In genomic region chr12:2795291-2796186, GRCh38 we compare ENCODE assay signal across 8 cellular contexts. TPM values are rescaled to one million over a fixed set of nuclear protein-coding genes. Genes with fewer than 3 reads are reported as not detected.
DNase-seq lines count a peak whose midpoint lies in the region; ATAC-seq, FAIRE-seq and TF ChIP-seq lines count a peak whose summit lies in the region.

No MANE protein-coding gene starts in this region.

- peaks cover 23% of the 10 kb centered on the region for H3K36me3 Mint-ChIP-seq in activated naive CD4-positive, alpha-beta T cell treated with anti-CD3 and anti-CD28 coated beads, Interleukin-2, amount 50 U/mL, for 24 hours

- no peak for TF ChIP-seq EP300 in ovary (IDR thresholded peaks at IDR 0.05)

- WGBS in ovary, 3 donors: 0 to 1% (median 1%) methylated on average over 39 to 110 of the region's 111 CpGs
- WGBS in thyroid gland, 2 donors: 0 to 1% methylated on average over 4 to 15 of the region's 111 CpGs

- no peaks in the 10 kb centered on the region for H3K27me3 Mint-ChIP-seq in activated naive CD4-positive, alpha-beta T cell treated with anti-CD3 and anti-CD28 coated beads, Interleukin-2, amount 50 U/mL, for 24 hours

- peak overlapping the region; percentile 85 for H3K4me3 ChIP-seq in ovary
- peak overlapping the region; percentile 13 to 74 (median 61) for H3K4me3 ChIP-seq in thyroid gland (replicated peaks in 1 of 3)

- no peak for FAIRE-seq in D721Med (lab: Jason Lieb, UNC)

- ATAC-seq in Right ventricle myocardium inferior: peak; percentile 90

- peak overlapping the region; percentile 95 for H3K4me3 Mint-ChIP-seq in activated naive CD4-positive, alpha-beta T cell treated with anti-CD3 and anti-CD28 coated beads, Interleukin-2, amount 50 U/mL, for 24 hours

- H3K27ac ChIP-seq in ovary: peak overlapping the region; percentile 84 to 93
- H3K27ac ChIP-seq in thyroid gland: peak overlapping the region; percentile 64 to 98 (median 92)

- intact Hi-C loops in Right ventricle myocardium inferior (cut with DNase I): loop anchor here (1.0 to 10.0 kb wide), 2 partner anchors 17 to 1001 kb away; partner anchors contain the start of gene ITFG2
- intact Hi-C loops in ovary (cut with DNase I): no loop called here
- intact Hi-C loops in thyroid gland (cut with DNase I): no loop called here

- DNase-seq in D721Med (ENCODE audit: insufficient read length, low spot score) (peak; percentile 87), GM20000 (ENCODE audit: low spot score) (peak; percentile 96), HT1080 (ENCODE audit: low read depth) (peak; percentile 36), Right ventricle myocardium inferior (ENCODE audit: missing footprints) (peak; percentile 91), ovary (peak; percentile 78 to 86 (median 83)), thyroid gland (peak; percentile 83 to 84)

- H3K9me3 ChIP-seq in ovary: no peaks in the 10 kb centered on the region
- no peaks in the 10 kb centered on the region for H3K9me3 ChIP-seq in thyroid gland

- peak overlapping the region; percentile 89 for H3K27ac Mint-ChIP-seq in activated naive CD4-positive, alpha-beta T cell treated with anti-CD3 and anti-CD28 coated beads, Interleukin-2, amount 50 U/mL, for 24 hours

- peaks cover 23% of the 10 kb centered on the region for H3K4me1 Mint-ChIP-seq in activated naive CD4-positive, alpha-beta T cell treated with anti-CD3 and anti-CD28 coated beads, Interleukin-2, amount 50 U/mL, for 24 hours

- H3K36me3 ChIP-seq in ovary (no peaks in the 10 kb centered on the region), thyroid gland (peaks cover 21 to 27% of the 10 kb centered on the region in 2 donors)

- peak; percentile 62 for TF ChIP-seq POLR2A in Raji (IDR thresholded peaks at IDR 0.05; ENCODE audit: insufficient read depth, low read depth, low read length)
- TF ChIP-seq POLR2A in ovary (IDR thresholded peaks at IDR 0.05): peak; percentile 49
- peak; percentile 43 to 75 for TF ChIP-seq POLR2A in thyroid gland (IDR thresholded peaks at IDR 0.05)

- H3K4me1 ChIP-seq in ovary (ENCODE audit: insufficient read depth) (peaks cover 12% of the 10 kb centered on the region), thyroid gland (peaks cover 24 to 27% of the 10 kb centered on the region in 2 donors)

- TF ChIP-seq CTCF in D721Med (IDR thresholded peaks at IDR 0.05; ENCODE audit: insufficient read depth, missing control alignments): no peak
- TF ChIP-seq CTCF in GM20000 (IDR thresholded peaks at IDR 0.05; ENCODE audit: extremely low read depth, missing control alignments): no peak
- no peak for TF ChIP-seq CTCF in ovary (IDR thresholded peaks at IDR 0.05)
- TF ChIP-seq CTCF in thyroid gland (IDR thresholded peaks at IDR 0.05): peak in 1 of 6 experiments; percentile 7

- H3K9me3 Mint-ChIP-seq in activated naive CD4-positive, alpha-beta T cell treated with anti-CD3 and anti-CD28 coated beads, Interleukin-2, amount 50 U/mL, for 24 hours: no peaks in the 10 kb centered on the region

- H3K27me3 ChIP-seq in ovary (no peaks in the 10 kb centered on the region), thyroid gland (no peaks in the 10 kb centered on the region)

RNA-seq across cellular contexts. Expression of gene FKBP4, which starts 0.8 kb away (rescaled TPM):
- total RNA-seq in HT1080 (2014; rRNA removed; shearing (Covaris generic)): 74.5 and 77.2 TPM in 2 replicates
- 41.4 and 42.9 TPM in 2 replicates for polyA plus RNA-seq in HT1080 (2015; cell fraction: cytosol; rRNA removed)
- polyA plus RNA-seq in HT1080 (2015; cell fraction: nucleus; rRNA removed): 54.8 and 57.1 TPM in 2 replicates
- total RNA-seq in Right ventricle myocardium inferior (64.1 TPM), ovary (100 to 1,000 TPM in 1 of 7 donors, 10 to 100 TPM in 6; 26.7 to 109 (median 57.5) TPM), thyroid gland (10 to 100 TPM; 43.5 to 69.9 (median 47.0) TPM)
- polyA plus RNA-seq in ovary: 10 to 100 TPM; 25.1 to 96.1 TPM

RNA-seq across cellular contexts. Expression of gene ITFG2, which starts 16.9 kb away (rescaled TPM):
- total RNA-seq in HT1080 (2014; rRNA removed; shearing (Covaris generic)): 18.0 and 20.6 TPM in 2 replicates
- polyA plus RNA-seq in HT1080 (2015; cell fraction: cytosol; rRNA removed): 10.8 and 12.9 TPM in 2 replicates
- polyA plus RNA-seq in HT1080 (2015; cell fraction: nucleus; rRNA removed): 43.5 and 46.8 TPM in 2 replicates
- total RNA-seq in Right ventricle myocardium inferior (11.4 TPM), ovary (10 to 100 TPM; 25.4 to 57.3 (median 41.1) TPM), thyroid gland (10 to 100 TPM; 40.6 to 87.9 (median 64.7) TPM)
- 10 to 100 TPM; 33.6 to 66.0 TPM for polyA plus RNA-seq in ovary

RNA-seq across cellular contexts. Expression of gene NRIP2, which starts 39.3 kb away (rescaled TPM):
- not detected in 2 replicates for total RNA-seq in HT1080 (2014; rRNA removed; shearing (Covaris generic))
- not detected in 2 replicates for polyA plus RNA-seq in HT1080 (2015; cell fraction: cytosol; rRNA removed)
- not detected in 2 replicates for polyA plus RNA-seq in HT1080 (2015; cell fraction: nucleus; rRNA removed)
- 3.2 TPM for total RNA-seq in Right ventricle myocardium inferior
- total RNA-seq in ovary: 10 to 100 TPM in 3 of 7 donors, 1 to 10 TPM in 3, under 1 TPM in 1; 0.83 to 15.1 (median 6.3) TPM
- 10 to 100 TPM in 1 of 2 donors, 1 to 10 TPM in 1; 4.9 to 10.3 TPM for polyA plus RNA-seq in ovary
- total RNA-seq in thyroid gland: 1 to 10 TPM in 3 of 4 donors, under 1 TPM in 1; 0.88 to 2.1 (median 1.2) TPM

Comparison
In these comparisons a context has a peak if more than half of its experiments do, and no peak if none do; other contexts are left out.
1. Peak in every context shown above with its lines: DNase-seq, ATAC-seq, H3K4me3 ChIP-seq and H3K27ac ChIP-seq.
2. DNase-seq: peak in every context shown above with its lines; median percentile 96 in GM20000; 91 in Right ventricle myocardium inferior; 87 in D721Med; 84 in thyroid gland; 83 in ovary; 36 in HT1080.